2 cellular contexts compared by ENCODE assay signal in genomic region chr6:147207851-147208754, GRCh38.
TF ChIP-seq lines count a peak whose summit lies in the region.

No MANE protein-coding gene starts in this region.

TF ChIP-seq in A549, 52 proteins besides CTCF, POLR2A, EP300 and RAD21 (continued from another document):
- TF ChIP-seq, protein P1, sequence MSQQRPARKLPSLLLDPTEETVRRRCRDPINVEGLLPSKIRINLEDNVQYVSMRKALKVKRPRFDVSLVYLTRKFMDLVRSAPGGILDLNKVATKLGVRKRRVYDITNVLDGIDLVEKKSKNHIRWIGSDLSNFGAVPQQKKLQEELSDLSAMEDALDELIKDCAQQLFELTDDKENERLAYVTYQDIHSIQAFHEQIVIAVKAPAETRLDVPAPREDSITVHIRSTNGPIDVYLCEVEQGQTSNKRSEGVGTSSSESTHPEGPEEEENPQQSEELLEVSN (IDR thresholded peaks at IDR 0.05; ENCODE audit: borderline replicate concordance, low read depth), result no peak
- TF ChIP-seq PHF8 (IDR thresholded peaks at IDR 0.05; ENCODE audit: borderline replicate concordance, low read depth), result no peak
- TF ChIP-seq ZNF302 (CRISPR knock-in tag; IDR thresholded peaks at IDR 0.05), result no peak

TF ChIP-seq in neural cell, 6 proteins besides CTCF, POLR2A, EP300 and RAD21 (continued from another document):
- TF ChIP-seq POLR2AphosphoS5 (IDR thresholded peaks at IDR 0.05), result no peak
- TF ChIP-seq MXI1 (conservative IDR thresholded peaks at IDR 0.05; ENCODE audit: poor library complexity, severe bottlenecking), result no peak
